24 cellular contexts compared by ENCODE assay signal in genomic region chr3:179116816-179117215, GRCh38.
"Had no signal": no experiment of that assay in that cellular context is flagged by ENCODE, and none has a peak within 500 bp of the region (broad histone marks: within the 10 kb centered on the region; RNA-seq: fewer than 3 reads in every experiment).

No MANE protein-coding gene starts in this region.

- H2AFZ ChIP-seq: neural progenitor cell had no signal

- H3K36me3 ChIP-seq: left ventricle myocardium inferior, neural progenitor cell, neutrophil, right atrium auricular region, right lobe of liver, thyroid gland, transverse colon, upper lobe of left lung, vagina had no signal

- H3K27me3 ChIP-seq: neural progenitor cell, neutrophil, right atrium auricular region, right lobe of liver, testis, thyroid gland, transverse colon, upper lobe of left lung, vagina had no signal

- H3K4me1 ChIP-seq: left ventricle myocardium inferior, neural progenitor cell, right atrium auricular region, right lobe of liver, testis, thyroid gland, transverse colon, upper lobe of left lung, vagina had no signal

- H3K4me3 ChIP-seq: left ventricle myocardium inferior, lung, neural progenitor cell, right atrium auricular region, right lobe of liver, smooth muscle cell, testis, thyroid gland, transverse colon, upper lobe of left lung, vagina had no signal

- H3K9me3 ChIP-seq: left ventricle myocardium inferior, neutrophil, right atrium auricular region, right lobe of liver, testis, thyroid gland, transverse colon, upper lobe of left lung, vagina had no signal

- H3K9ac ChIP-seq: neural progenitor cell had no signal

- DNase-seq: islet precursor cell; left ventricle myocardium inferior; mesendoderm; naive B cell; natural killer cell; nephron progenitor cell; occipital lobe; right lobe of liver; stimulated activated CD4-positive, alpha-beta T cell treated with anti-CD3 and anti-CD28 coated beads, Interleukin-1b, Interleukin-23, amount 100 ng/mL, for 48 hours; stimulated activated CD4-positive, alpha-beta T cell treated with anti-CD3 and anti-CD28 coated beads, Interleukin-2, amount 100 ng/mL, for 48 hours; stimulated activated CD4-positive, alpha-beta T cell treated with anti-CD3 and anti-CD28 coated beads, Interleukin-4, amount 100 ng/mL, for 4 hours; stimulated activated CD8-positive, alpha-beta memory T cell treated with anti-CD3 and anti-CD28 coated beads, Interleukin-4, amount 100 ng/mL, for 48 hours; stimulated activated naive CD4-positive, alpha-beta T cell treated with Interleukin-2 at 50 U/mL for 16 hours; stimulated activated naive CD8-positive, alpha-beta T cell treated with anti-CD3 and anti-CD28 coated beads, Interleukin-15, amount 100 ng/mL, for 72 hours; testis; thyroid gland; transverse colon; upper lobe of left lung had no signal

- H3K27ac ChIP-seq: left ventricle myocardium inferior, neural progenitor cell, neutrophil, right atrium auricular region, right lobe of liver, testis, thyroid gland, transverse colon, upper lobe of left lung, vagina had no signal

- H3K4me2 ChIP-seq: neural progenitor cell, smooth muscle cell had no signal
